29 cellular contexts compared by ENCODE assay signal in genomic region chr4:39533541-39533940, GRCh38.
"Had no signal": no experiment of that assay in that cellular context is flagged by ENCODE, and none has a peak within 500 bp of the region (broad histone marks: within the 10 kb centered on the region; RNA-seq: fewer than 3 reads in every experiment).

No MANE protein-coding gene starts in this region.

- H3K36me3 ChIP-seq: uterus had no signal

- H3K27ac ChIP-seq: stomach, suprapubic skin, testis, thoracic aorta, thyroid gland, tibial artery, tibial nerve, transverse colon, upper lobe of left lung, upper lobe of right lung, uterus, vagina had no signal

- FAIRE-seq: urothelium cell line had no signal

- H3K4me3 Mint-ChIP-seq: stimulated activated effector memory CD8-positive, alpha-beta T cell treated with anti-CD3 and anti-CD28 coated beads, Interleukin-12 subunit alpha, Interleukin-12 subunit beta, amount 100 ng/mL, for 72 hours; stimulated activated memory B cell treated with anti-CD40 and anti-IgM and Interleukin-4, amounts not matched to agents 10 μg/mL and 1 μg/mL and 100 μg/mL, for 72 hours; stimulated activated naive B cell treated with anti-CD40 and anti-IgM and Interleukin-4, amounts not matched to agents 10 μg/mL and 1 μg/mL and 100 μg/mL, for 72 hours; stimulated activated naive CD8-positive, alpha-beta T cell treated with anti-CD3 and anti-CD28 coated beads, Interleukin-15, amount 100 ng/mL, for 72 hours; stimulated activated naive CD8-positive, alpha-beta T cell treated with anti-CD3 and anti-CD28 coated beads, Interleukin-15, Interleukin-2, amounts not matched to agents 100 ng/mL and 50 ng/mL, for 24 hours; type B pancreatic cell had no signal

- H3K27me3 Mint-ChIP-seq: stimulated activated memory B cell treated with anti-CD40 and anti-IgM and Interleukin-4, amounts not matched to agents 10 μg/mL and 1 μg/mL and 100 μg/mL, for 72 hours; stimulated activated naive B cell treated with anti-CD40 and anti-IgM and Interleukin-4, amounts not matched to agents 10 μg/mL and 1 μg/mL and 100 μg/mL, for 72 hours; stimulated activated naive CD8-positive, alpha-beta T cell treated with anti-CD3 and anti-CD28 coated beads, Interleukin-15, amount 100 ng/mL, for 72 hours; stimulated activated naive CD8-positive, alpha-beta T cell treated with anti-CD3 and anti-CD28 coated beads, Interleukin-15, Interleukin-2, amounts not matched to agents 100 ng/mL and 50 ng/mL, for 24 hours; type B pancreatic cell had no signal

- H3K4me3 ChIP-seq: stomach, suprapubic skin, testis, thoracic aorta, thyroid gland, tibial artery, tibial nerve, transverse colon, upper lobe of left lung, upper lobe of right lung, uterus, vagina had no signal

- H3K36me3 Mint-ChIP-seq: stimulated activated effector memory CD8-positive, alpha-beta T cell treated with anti-CD3 and anti-CD28 coated beads, Interleukin-12 subunit alpha, Interleukin-12 subunit beta, amount 100 ng/mL, for 72 hours had no signal

- H3K27ac Mint-ChIP-seq: stimulated activated effector memory CD8-positive, alpha-beta T cell treated with anti-CD3 and anti-CD28 coated beads, Interleukin-12 subunit alpha, Interleukin-12 subunit beta, amount 100 ng/mL, for 72 hours; stimulated activated memory B cell treated with anti-CD40 and anti-IgM and Interleukin-4, amounts not matched to agents 10 μg/mL and 1 μg/mL and 100 μg/mL, for 72 hours; stimulated activated naive B cell treated with anti-CD40 and anti-IgM and Interleukin-4, amounts not matched to agents 10 μg/mL and 1 μg/mL and 100 μg/mL, for 72 hours; stimulated activated naive CD8-positive, alpha-beta T cell treated with anti-CD3 and anti-CD28 coated beads, Interleukin-15, amount 100 ng/mL, for 72 hours; stimulated activated naive CD8-positive, alpha-beta T cell treated with anti-CD3 and anti-CD28 coated beads, Interleukin-15, Interleukin-2, amounts not matched to agents 100 ng/mL and 50 ng/mL, for 24 hours; type B pancreatic cell had no signal

- ATAC-seq: stimulated activated effector memory CD8-positive, alpha-beta T cell treated with anti-CD3 and anti-CD28 coated beads, Interleukin-12 subunit alpha, Interleukin-12 subunit beta, amount 100 ng/mL, for 72 hours; stimulated activated memory B cell treated with anti-CD40 and anti-IgM and Interleukin-4, amounts not matched to agents 10 μg/mL and 1 μg/mL and 100 μg/mL, for 72 hours; stimulated activated naive B cell treated with anti-CD40 and anti-IgM and Interleukin-4, amounts not matched to agents 10 μg/mL and 1 μg/mL and 100 μg/mL, for 72 hours; stimulated activated naive CD8-positive, alpha-beta T cell treated with anti-CD3 and anti-CD28 coated beads, Interleukin-15, amount 100 ng/mL, for 72 hours; stimulated activated naive CD8-positive, alpha-beta T cell treated with anti-CD3 and anti-CD28 coated beads, Interleukin-15, Interleukin-2, amounts not matched to agents 100 U/mL and 50 U/mL, for 24 hours; upper lobe of right lung had no signal

- H3K9me3 ChIP-seq: stomach, suprapubic skin, testis, thoracic aorta, thyroid gland, tibial artery, tibial nerve, transverse colon, upper lobe of right lung, uterus, vagina had no signal

- H3K27me3 ChIP-seq: stomach, suprapubic skin, testis, thyroid gland, tibial artery, tibial nerve, transverse colon, upper lobe of left lung, upper lobe of right lung, uterus, vagina had no signal

- H3K4me1 Mint-ChIP-seq: stimulated activated memory B cell treated with anti-CD40 and anti-IgM and Interleukin-4, amounts not matched to agents 10 μg/mL and 1 μg/mL and 100 μg/mL, for 72 hours; stimulated activated naive CD8-positive, alpha-beta T cell treated with anti-CD3 and anti-CD28 coated beads, Interleukin-15, amount 100 ng/mL, for 72 hours had no signal

- DNase-seq: stimulated activated CD4-positive, alpha-beta T cell treated with anti-CD3 and anti-CD28 coated beads, Interleukin-2, amount 100 ng/mL, for 48 hours; stimulated activated CD4-positive, alpha-beta T cell treated with anti-CD3 and anti-CD28 coated beads, Interleukin-4, amount 100 ng/mL, for 1 hour; stimulated activated CD4-positive, alpha-beta T cell treated with anti-CD3 and anti-CD28 coated beads, Interleukin-4, amount 100 ng/mL, for 24 hours; stimulated activated CD4-positive, alpha-beta T cell treated with anti-CD3 and anti-CD28 coated beads, Interleukin-4, amount 100 ng/mL, for 4 hours; stimulated activated CD8-positive, alpha-beta memory T cell treated with anti-CD3 and anti-CD28 coated beads, Interleukin-4, amount 100 ng/mL, for 48 hours; stimulated activated naive B cell treated with anti-CD40 and anti-IgM and Interleukin-4, amounts not matched to agents 10 μg/mL and 1 μg/mL and 100 μg/mL, for 72 hours; stimulated activated naive CD4-positive, alpha-beta T cell; stimulated activated naive CD4-positive, alpha-beta T cell treated with Interleukin-2 at 50 U/mL for 16 hours; stimulated activated naive CD8-positive, alpha-beta T cell treated with anti-CD3 and anti-CD28 coated beads, Interleukin-15, amount 100 ng/mL, for 72 hours; stimulated activated naive CD8-positive, alpha-beta T cell treated with anti-CD3 and anti-CD28 coated beads, Interleukin-15, Interleukin-2, amounts not matched to agents 100 U/mL and 50 U/mL, for 24 hours; stomach; substantia nigra; testis; thyroid gland; tibial artery; transverse colon; trophoblast cell; upper lobe of left lung; upper lobe of right lung; uterus had no signal
